Comparison of ENCODE assay signal across 1 cellular context in the genomic region with DNA sequence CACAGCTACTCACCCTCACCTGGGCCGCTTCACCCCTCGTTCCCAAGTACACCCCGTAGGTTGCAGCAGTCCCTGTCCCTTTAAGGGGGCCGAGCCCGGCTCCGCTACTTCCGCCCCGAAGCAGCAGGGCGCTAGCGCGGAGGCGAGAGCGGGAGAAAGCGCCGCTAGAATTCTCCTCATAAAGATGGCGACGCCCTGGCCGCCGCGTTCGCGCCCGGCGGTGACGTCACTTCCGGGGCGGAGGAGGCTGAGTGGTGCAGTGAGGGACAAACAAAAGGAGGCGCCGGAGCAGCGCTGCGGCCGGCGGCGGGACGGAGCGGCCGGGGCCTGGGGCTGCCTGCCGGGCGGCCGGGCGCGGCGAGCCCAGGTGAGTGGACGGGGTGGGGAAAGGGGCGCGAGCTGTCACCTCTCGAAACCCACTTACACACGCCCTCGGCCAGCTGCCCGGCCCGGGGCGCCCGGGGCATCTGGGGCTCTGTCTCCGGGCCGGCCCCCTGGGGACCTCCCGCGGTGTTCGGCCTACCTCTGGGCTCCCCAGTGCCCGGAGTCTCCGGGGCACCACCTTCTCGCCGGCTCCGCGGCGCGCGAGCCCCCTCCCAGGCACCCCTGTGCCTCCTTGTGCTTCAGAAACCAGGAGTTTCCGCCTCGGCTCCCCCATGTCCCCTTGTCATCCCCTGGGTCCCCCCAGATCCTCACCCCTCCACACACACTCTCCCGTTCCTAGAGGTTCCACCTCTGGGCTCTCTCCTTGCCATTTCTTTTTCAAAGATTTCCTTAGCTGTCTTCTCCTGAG.
TF ChIP-seq lines count a peak whose summit lies in the region.

A gene (minus strand): TSS at position 67 of the 793 bp plus-strand sequence. CDS start 36,545 bp downstream, outside the sequence.
A gene (plus strand): TSS at position 250 of the 793 bp plus-strand sequence. CDS start 25,032 bp downstream, outside the sequence.

TF ChIP-seq in K562, 482 proteins besides CTCF, POLR2A, EP300 and RAD21 (continued from another document and continues in another):
- TF ChIP-seq YY1 (IDR thresholded peaks at IDR 0.05; ENCODE audit: borderline replicate concordance in 1 of 3, control insufficient read depth in 1 of 3, extremely low read depth in 1 of 3, insufficient read depth in 3 of 3, insufficient read length in 1 of 3, insufficient replicate concordance in 2 of 3, low read depth in 1 of 3, low read length in 2 of 3) (peak; percentile 92 to 99 (median 99)), SPI1 (IDR thresholded peaks at IDR 0.05; ENCODE audit: borderline replicate concordance, low read depth, low read length) (peak; percentile 78), TOE1 (IDR thresholded peaks at IDR 0.05; ENCODE audit: borderline replicate concordance) (peak; percentile 94), TOE1 (CRISPR knock-in tag; IDR thresholded peaks at IDR 0.05; ENCODE audit: borderline replicate concordance, low read depth) (no peak), EP400 (IDR thresholded peaks at IDR 0.05) (peak; percentile 81; the same call in 1 of the 2 replicates), TEAD4 (IDR thresholded peaks at IDR 0.05; ENCODE audit: low read length) (no peak), TEAD4 (CRISPR knock-in tag; IDR thresholded peaks at IDR 0.05; ENCODE audit: borderline replicate concordance) (0 out of 2 replicates have a peak, but pooled peaks have one; percentile 18), ZNF507 (tag; conservative IDR thresholded peaks at IDR 0.05) (no peak), ZBED1 (IDR thresholded peaks at IDR 0.05) (0 out of 2 replicates have a peak, but pooled peaks have one; percentile 20), HSF4 (CRISPR knock-in tag; IDR thresholded peaks at IDR 0.05; ENCODE audit: borderline replicate concordance) (no peak), KDM2B (CRISPR knock-in tag; IDR thresholded peaks at IDR 0.05) (no peak), ZNF77 (CRISPR knock-in tag; IDR thresholded peaks at IDR 0.05) (no peak), ZNF175 (CRISPR knock-in tag; IDR thresholded peaks at IDR 0.05; ENCODE audit: low read depth) (peak; percentile 33; the same call in 1 of the 2 replicates), HNRNPL (IDR thresholded peaks at IDR 0.05; ENCODE audit: low read depth, low read length) (peak; percentile 52; the same call in 1 of the 2 replicates), FOXP1 (CRISPR knock-in tag; IDR thresholded peaks at IDR 0.05) (no peak), SIN3B (IDR thresholded peaks at IDR 0.05; ENCODE audit: low read depth) (peak; percentile 70), TCF7 (IDR thresholded peaks at IDR 0.05; ENCODE audit: borderline replicate concordance) (no peak), RBM14 (IDR thresholded peaks at IDR 0.05; ENCODE audit: borderline replicate concordance, insufficient read depth, low read depth, low read length) (no peak), ZFP30 (CRISPR knock-in tag; IDR thresholded peaks at IDR 0.05; ENCODE audit: borderline replicate concordance) (no peak), ETV1 (tag; conservative IDR thresholded peaks at IDR 0.05; ENCODE audit: low read depth) (peak; percentile 97), SIRT6 (IDR thresholded peaks at IDR 0.05; ENCODE audit: low read depth, low read length) (no peak), ETV5 (CRISPR knock-in tag; IDR thresholded peaks at IDR 0.05; ENCODE audit: low read depth) (peak; percentile 92), ZNF668 (CRISPR knock-in tag; IDR thresholded peaks at IDR 0.05) (no peak), ELF2 (CRISPR knock-in tag; IDR thresholded peaks at IDR 0.05) (peak; percentile 97), CXXC5 (CRISPR knock-in tag; IDR thresholded peaks at IDR 0.05) (peak; percentile 92), NR2C2 (CRISPR knock-in tag; IDR thresholded peaks at IDR 0.05) (no peak), NR2C2 (tag; IDR thresholded peaks at IDR 0.05) (peak; percentile 83; the same call in 1 of the 2 replicates), ZNF12 (CRISPR knock-in tag; IDR thresholded peaks at IDR 0.05) (no peak), PHB (CRISPR knock-in tag; IDR thresholded peaks at IDR 0.05) (no peak), RB1 (IDR thresholded peaks at IDR 0.05; ENCODE audit: low read depth) (peak; percentile 91), NCOA1 (IDR thresholded peaks at IDR 0.05; ENCODE audit: low read depth) (peak; percentile 91), ZNF766 (CRISPR knock-in tag; conservative IDR thresholded peaks at IDR 0.05) (no peak), DPF2 (IDR thresholded peaks at IDR 0.05) (no peak), MECOM (CRISPR knock-in tag; IDR thresholded peaks at IDR 0.05) (no peak), NEUROD1 (IDR thresholded peaks at IDR 0.05; ENCODE audit: borderline replicate concordance, low read depth, low read length, partially characterized antibody) (peak; percentile 74), HDAC8 (tag; IDR thresholded peaks at IDR 0.05) (0 out of 2 replicates have a peak, but pooled peaks have one; percentile 33), ATF1 (CRISPR knock-in tag; IDR thresholded peaks at IDR 0.05) (peak; percentile 74), ATF1 (tag; IDR thresholded peaks at IDR 0.05) (peak; percentile 98), LEF1 (IDR thresholded peaks at IDR 0.05) (no peak), NCOR1 (IDR thresholded peaks at IDR 0.05) (peak; percentile 85), KAT8 (IDR thresholded peaks at IDR 0.05; ENCODE audit: low read depth) (no peak), CHD1 (IDR thresholded peaks at IDR 0.05; ENCODE audit: low read length) (peak; percentile 41), ATF7 (IDR thresholded peaks at IDR 0.05) (peak; percentile 99), BDP1 (IDR thresholded peaks at IDR 0.05; ENCODE audit: insufficient read depth, insufficient read length) (no peak), SRSF9 (IDR thresholded peaks at IDR 0.05; ENCODE audit: borderline replicate concordance, low read depth, low read length) (no peak), KLF1 (tag; IDR thresholded peaks at IDR 0.05) (peak; percentile 89)
- TF ChIP-seq, protein P1, sequence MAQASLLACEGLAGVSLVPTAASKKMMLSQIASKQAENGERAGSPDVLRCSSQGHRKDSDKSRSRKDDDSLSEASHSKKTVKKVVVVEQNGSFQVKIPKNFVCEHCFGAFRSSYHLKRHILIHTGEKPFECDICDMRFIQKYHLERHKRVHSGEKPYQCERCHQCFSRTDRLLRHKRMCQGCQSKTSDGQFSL (CRISPR knock-in tag; IDR thresholded peaks at IDR 0.05) = 0 out of 2 replicates have a peak, but pooled peaks have one; percentile 54
- TF ChIP-seq, protein P1 (tag; IDR thresholded peaks at IDR 0.05) = peak in 1 of 2 experiments; percentile 64; a peak in 1 of 4 replicates
- TF ChIP-seq, protein P2, sequence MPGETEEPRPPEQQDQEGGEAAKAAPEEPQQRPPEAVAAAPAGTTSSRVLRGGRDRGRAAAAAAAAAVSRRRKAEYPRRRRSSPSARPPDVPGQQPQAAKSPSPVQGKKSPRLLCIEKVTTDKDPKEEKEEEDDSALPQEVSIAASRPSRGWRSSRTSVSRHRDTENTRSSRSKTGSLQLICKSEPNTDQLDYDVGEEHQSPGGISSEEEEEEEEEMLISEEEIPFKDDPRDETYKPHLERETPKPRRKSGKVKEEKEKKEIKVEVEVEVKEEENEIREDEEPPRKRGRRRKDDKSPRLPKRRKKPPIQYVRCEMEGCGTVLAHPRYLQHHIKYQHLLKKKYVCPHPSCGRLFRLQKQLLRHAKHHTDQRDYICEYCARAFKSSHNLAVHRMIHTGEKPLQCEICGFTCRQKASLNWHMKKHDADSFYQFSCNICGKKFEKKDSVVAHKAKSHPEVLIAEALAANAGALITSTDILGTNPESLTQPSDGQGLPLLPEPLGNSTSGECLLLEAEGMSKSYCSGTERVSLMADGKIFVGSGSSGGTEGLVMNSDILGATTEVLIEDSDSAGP (CRISPR knock-in tag; IDR thresholded peaks at IDR 0.05) = peak; percentile 99
- TF ChIP-seq, protein P3, sequence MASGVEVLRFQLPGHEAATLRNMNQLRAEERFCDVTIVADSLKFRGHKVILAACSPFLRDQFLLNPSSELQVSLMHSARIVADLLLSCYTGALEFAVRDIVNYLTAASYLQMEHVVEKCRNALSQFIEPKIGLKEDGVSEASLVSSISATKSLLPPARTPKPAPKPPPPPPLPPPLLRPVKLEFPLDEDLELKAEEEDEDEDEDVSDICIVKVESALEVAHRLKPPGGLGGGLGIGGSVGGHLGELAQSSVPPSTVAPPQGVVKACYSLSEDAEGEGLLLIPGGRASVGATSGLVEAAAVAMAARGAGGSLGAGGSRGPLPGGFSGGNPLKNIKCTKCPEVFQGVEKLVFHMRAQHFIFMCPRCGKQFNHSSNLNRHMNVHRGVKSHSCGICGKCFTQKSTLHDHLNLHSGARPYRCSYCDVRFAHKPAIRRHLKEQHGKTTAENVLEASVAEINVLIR (CRISPR knock-in tag; IDR thresholded peaks at IDR 0.05) = peak; percentile 92
- TF ChIP-seq, protein P4, sequence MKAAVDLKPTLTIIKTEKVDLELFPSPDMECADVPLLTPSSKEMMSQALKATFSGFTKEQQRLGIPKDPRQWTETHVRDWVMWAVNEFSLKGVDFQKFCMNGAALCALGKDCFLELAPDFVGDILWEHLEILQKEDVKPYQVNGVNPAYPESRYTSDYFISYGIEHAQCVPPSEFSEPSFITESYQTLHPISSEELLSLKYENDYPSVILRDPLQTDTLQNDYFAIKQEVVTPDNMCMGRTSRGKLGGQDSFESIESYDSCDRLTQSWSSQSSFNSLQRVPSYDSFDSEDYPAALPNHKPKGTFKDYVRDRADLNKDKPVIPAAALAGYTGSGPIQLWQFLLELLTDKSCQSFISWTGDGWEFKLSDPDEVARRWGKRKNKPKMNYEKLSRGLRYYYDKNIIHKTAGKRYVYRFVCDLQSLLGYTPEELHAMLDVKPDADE (conservative IDR thresholded peaks at IDR 0.05; ENCODE audit: control insufficient read depth, low read depth, low read length) = peak; percentile 82; the same call in 1 of the 2 replicates
- TF ChIP-seq, protein P5, sequence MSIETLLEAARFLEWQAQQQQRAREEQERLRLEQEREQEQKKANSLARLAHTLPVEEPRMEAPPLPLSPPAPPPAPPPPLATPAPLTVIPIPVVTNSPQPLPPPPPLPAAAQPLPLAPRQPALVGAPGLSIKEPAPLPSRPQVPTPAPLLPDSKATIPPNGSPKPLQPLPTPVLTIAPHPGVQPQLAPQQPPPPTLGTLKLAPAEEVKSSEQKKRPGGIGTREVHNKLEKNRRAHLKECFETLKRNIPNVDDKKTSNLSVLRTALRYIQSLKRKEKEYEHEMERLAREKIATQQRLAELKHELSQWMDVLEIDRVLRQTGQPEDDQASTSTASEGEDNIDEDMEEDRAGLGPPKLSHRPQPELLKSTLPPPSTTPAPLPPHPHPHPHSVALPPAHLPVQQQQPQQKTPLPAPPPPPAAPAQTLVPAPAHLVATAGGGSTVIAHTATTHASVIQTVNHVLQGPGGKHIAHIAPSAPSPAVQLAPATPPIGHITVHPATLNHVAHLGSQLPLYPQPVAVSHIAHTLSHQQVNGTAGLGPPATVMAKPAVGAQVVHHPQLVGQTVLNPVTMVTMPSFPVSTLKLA (conservative IDR thresholded peaks at IDR 0.05) = peak in 1 of 2 experiments; percentile 73; a peak in 3 of 4 replicates
- TF ChIP-seq, protein P6, sequence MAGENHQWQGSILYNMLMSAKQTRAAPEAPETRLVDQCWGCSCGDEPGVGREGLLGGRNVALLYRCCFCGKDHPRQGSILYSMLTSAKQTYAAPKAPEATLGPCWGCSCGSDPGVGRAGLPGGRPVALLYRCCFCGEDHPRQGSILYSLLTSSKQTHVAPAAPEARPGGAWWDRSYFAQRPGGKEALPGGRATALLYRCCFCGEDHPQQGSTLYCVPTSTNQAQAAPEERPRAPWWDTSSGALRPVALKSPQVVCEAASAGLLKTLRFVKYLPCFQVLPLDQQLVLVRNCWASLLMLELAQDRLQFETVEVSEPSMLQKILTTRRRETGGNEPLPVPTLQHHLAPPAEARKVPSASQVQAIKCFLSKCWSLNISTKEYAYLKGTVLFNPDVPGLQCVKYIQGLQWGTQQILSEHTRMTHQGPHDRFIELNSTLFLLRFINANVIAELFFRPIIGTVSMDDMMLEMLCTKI (IDR thresholded peaks at IDR 0.05; ENCODE audit: partially characterized antibody) = no peak
- TF ChIP-seq, protein P7, sequence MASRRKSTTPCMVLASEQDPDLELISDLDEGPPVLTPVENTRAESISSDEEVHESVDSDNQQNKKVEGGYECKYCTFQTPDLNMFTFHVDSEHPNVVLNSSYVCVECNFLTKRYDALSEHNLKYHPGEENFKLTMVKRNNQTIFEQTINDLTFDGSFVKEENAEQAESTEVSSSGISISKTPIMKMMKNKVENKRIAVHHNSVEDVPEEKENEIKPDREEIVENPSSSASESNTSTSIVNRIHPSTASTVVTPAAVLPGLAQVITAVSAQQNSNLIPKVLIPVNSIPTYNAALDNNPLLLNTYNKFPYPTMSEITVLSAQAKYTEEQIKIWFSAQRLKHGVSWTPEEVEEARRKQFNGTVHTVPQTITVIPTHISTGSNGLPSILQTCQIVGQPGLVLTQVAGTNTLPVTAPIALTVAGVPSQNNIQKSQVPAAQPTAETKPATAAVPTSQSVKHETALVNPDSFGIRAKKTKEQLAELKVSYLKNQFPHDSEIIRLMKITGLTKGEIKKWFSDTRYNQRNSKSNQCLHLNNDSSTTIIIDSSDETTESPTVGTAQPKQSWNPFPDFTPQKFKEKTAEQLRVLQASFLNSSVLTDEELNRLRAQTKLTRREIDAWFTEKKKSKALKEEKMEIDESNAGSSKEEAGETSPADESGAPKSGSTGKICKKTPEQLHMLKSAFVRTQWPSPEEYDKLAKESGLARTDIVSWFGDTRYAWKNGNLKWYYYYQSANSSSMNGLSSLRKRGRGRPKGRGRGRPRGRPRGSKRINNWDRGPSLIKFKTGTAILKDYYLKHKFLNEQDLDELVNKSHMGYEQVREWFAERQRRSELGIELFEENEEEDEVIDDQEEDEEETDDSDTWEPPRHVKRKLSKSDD (conservative IDR thresholded peaks at IDR 0.05; ENCODE audit: low read length) = 0 out of 2 replicates have a peak, but pooled peaks have one; percentile 20
- TF ChIP-seq, protein P8, sequence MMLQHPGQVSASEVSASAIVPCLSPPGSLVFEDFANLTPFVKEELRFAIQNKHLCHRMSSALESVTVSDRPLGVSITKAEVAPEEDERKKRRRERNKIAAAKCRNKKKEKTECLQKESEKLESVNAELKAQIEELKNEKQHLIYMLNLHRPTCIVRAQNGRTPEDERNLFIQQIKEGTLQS (IDR thresholded peaks at IDR 0.05) = peak; percentile 99
- TF ChIP-seq, protein P8 (CRISPR knock-in tag; conservative IDR thresholded peaks at IDR 0.05) = no peak
- TF ChIP-seq, protein P9, sequence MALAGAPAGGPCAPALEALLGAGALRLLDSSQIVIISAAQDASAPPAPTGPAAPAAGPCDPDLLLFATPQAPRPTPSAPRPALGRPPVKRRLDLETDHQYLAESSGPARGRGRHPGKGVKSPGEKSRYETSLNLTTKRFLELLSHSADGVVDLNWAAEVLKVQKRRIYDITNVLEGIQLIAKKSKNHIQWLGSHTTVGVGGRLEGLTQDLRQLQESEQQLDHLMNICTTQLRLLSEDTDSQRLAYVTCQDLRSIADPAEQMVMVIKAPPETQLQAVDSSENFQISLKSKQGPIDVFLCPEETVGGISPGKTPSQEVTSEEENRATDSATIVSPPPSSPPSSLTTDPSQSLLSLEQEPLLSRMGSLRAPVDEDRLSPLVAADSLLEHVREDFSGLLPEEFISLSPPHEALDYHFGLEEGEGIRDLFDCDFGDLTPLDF (CRISPR knock-in tag; IDR thresholded peaks at IDR 0.05) = peak; percentile 84
